In genomic region chr22:19793656-19794310, GRCh38 we compare ENCODE assay signal across 1 cellular context.
TF ChIP-seq lines count a peak whose summit lies in the region.

No MANE protein-coding gene starts in this region.

TF ChIP-seq in K562, 482 proteins besides CTCF, POLR2A, EP300 and RAD21 (continues in another document):
- TF ChIP-seq, protein P1, sequence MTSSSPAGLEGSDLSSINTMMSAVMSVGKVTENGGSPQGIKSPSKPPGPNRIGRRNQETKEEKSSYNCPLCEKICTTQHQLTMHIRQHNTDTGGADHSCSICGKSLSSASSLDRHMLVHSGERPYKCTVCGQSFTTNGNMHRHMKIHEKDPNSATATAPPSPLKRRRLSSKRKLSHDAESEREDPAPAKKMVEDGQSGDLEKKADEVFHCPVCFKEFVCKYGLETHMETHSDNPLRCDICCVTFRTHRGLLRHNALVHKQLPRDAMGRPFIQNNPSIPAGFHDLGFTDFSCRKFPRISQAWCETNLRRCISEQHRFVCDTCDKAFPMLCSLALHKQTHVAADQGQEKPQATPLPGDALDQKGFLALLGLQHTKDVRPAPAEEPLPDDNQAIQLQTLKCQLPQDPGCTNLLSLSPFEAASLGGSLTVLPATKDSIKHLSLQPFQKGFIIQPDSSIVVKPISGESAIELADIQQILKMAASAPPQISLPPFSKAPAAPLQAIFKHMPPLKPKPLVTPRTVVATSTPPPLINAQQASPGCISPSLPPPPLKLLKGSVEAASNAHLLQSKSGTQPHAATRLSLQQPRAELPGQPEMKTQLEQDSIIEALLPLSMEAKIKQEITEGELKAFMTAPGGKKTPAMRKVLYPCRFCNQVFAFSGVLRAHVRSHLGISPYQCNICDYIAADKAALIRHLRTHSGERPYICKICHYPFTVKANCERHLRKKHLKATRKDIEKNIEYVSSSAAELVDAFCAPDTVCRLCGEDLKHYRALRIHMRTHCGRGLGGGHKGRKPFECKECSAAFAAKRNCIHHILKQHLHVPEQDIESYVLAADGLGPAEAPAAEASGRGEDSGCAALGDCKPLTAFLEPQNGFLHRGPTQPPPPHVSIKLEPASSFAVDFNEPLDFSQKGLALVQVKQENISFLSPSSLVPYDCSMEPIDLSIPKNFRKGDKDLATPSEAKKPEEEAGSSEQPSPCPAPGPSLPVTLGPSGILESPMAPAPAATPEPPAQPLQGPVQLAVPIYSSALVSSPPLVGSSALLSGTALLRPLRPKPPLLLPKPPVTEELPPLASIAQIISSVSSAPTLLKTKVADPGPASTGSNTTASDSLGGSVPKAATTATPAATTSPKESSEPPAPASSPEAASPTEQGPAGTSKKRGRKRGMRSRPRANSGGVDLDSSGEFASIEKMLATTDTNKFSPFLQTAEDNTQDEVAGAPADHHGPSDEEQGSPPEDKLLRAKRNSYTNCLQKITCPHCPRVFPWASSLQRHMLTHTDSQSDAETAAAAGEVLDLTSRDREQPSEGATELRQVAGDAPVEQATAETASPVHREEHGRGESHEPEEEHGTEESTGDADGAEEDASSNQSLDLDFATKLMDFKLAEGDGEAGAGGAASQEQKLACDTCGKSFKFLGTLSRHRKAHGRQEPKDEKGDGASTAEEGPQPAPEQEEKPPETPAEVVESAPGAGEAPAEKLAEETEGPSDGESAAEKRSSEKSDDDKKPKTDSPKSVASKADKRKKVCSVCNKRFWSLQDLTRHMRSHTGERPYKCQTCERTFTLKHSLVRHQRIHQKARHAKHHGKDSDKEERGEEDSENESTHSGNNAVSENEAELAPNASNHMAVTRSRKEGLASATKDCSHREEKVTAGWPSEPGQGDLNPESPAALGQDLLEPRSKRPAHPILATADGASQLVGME (CRISPR knock-in tag; IDR thresholded peaks at IDR 0.05) = 0 out of 2 replicates have a peak, but pooled peaks have one; percentile 42
- TF ChIP-seq ZNF699 (CRISPR knock-in tag; IDR thresholded peaks at IDR 0.05; ENCODE audit: insufficient replicate concordance) (no peak), TFAM (CRISPR knock-in tag; conservative IDR thresholded peaks at IDR 0.05) (no peak), DNMT1 (IDR thresholded peaks at IDR 0.05) (0 out of 2 replicates have a peak, but pooled peaks have one; percentile 27), ZNF695 (CRISPR knock-in tag; IDR thresholded peaks at IDR 0.05) (no peak), ZBTB17 (CRISPR knock-in tag; IDR thresholded peaks at IDR 0.05) (no peak), PHB2 (IDR thresholded peaks at IDR 0.05; ENCODE audit: low read depth) (no peak), ZNF561 (CRISPR knock-in tag; conservative IDR thresholded peaks at IDR 0.05) (no peak), KHSRP (IDR thresholded peaks at IDR 0.05) (no peak), SIN3B (IDR thresholded peaks at IDR 0.05; ENCODE audit: low read depth) (no peak), PHF8 (IDR thresholded peaks at IDR 0.05; ENCODE audit: borderline replicate concordance, low read length) (peak; percentile 7; the same call in 1 of the 2 replicates), ZNF133 (CRISPR knock-in tag; IDR thresholded peaks at IDR 0.05) (0 out of 2 replicates have a peak, but pooled peaks have one; percentile 10), SLC30A9 (CRISPR knock-in tag; IDR thresholded peaks at IDR 0.05) (no peak), KDM2B (CRISPR knock-in tag; IDR thresholded peaks at IDR 0.05) (0 out of 2 replicates have a peak, but pooled peaks have one; percentile 69), TEAD4 (IDR thresholded peaks at IDR 0.05; ENCODE audit: low read length) (no peak), TEAD4 (CRISPR knock-in tag; IDR thresholded peaks at IDR 0.05; ENCODE audit: borderline replicate concordance) (0 out of 2 replicates have a peak, but pooled peaks have one; percentile 61), ZNF3 (CRISPR knock-in tag; IDR thresholded peaks at IDR 0.05) (no peak), FOSL1 (tag; conservative IDR thresholded peaks at IDR 0.05) (no peak), TEAD2 (tag; IDR thresholded peaks at IDR 0.05) (no peak), ZNF174 (CRISPR knock-in tag; IDR thresholded peaks at IDR 0.05) (no peak), NCOA6 (IDR thresholded peaks at IDR 0.05) (no peak), FOXP1 (CRISPR knock-in tag; IDR thresholded peaks at IDR 0.05) (0 out of 2 replicates have a peak, but pooled peaks have one; percentile 30), FOXJ2 (tag; IDR thresholded peaks at IDR 0.05) (no peak), NR0B1 (IDR thresholded peaks at IDR 0.05; ENCODE audit: partially characterized antibody) (no peak), BRD4 (IDR thresholded peaks at IDR 0.05) (no peak), ZBTB43 (CRISPR knock-in tag; IDR thresholded peaks at IDR 0.05) (no peak), TRIM24 (IDR thresholded peaks at IDR 0.05) (0 out of 4 replicates have a peak, but pooled peaks of 1 of the 2 experiments have one; percentile 5), USF1 (CRISPR knock-in tag; IDR thresholded peaks at IDR 0.05) (0 out of 2 replicates have a peak, but pooled peaks have one; percentile 39), WHSC1 (IDR thresholded peaks at IDR 0.05; ENCODE audit: low read length) (no peak), TEAD1 (CRISPR knock-in tag; IDR thresholded peaks at IDR 0.05) (no peak)
- TF ChIP-seq, protein P2, sequence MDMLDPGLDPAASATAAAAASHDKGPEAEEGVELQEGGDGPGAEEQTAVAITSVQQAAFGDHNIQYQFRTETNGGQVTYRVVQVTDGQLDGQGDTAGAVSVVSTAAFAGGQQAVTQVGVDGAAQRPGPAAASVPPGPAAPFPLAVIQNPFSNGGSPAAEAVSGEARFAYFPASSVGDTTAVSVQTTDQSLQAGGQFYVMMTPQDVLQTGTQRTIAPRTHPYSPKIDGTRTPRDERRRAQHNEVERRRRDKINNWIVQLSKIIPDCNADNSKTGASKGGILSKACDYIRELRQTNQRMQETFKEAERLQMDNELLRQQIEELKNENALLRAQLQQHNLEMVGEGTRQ (CRISPR knock-in tag; IDR thresholded peaks at IDR 0.05) = peak; percentile 15; the same call in 1 of the 2 replicates
- TF ChIP-seq, protein P3, sequence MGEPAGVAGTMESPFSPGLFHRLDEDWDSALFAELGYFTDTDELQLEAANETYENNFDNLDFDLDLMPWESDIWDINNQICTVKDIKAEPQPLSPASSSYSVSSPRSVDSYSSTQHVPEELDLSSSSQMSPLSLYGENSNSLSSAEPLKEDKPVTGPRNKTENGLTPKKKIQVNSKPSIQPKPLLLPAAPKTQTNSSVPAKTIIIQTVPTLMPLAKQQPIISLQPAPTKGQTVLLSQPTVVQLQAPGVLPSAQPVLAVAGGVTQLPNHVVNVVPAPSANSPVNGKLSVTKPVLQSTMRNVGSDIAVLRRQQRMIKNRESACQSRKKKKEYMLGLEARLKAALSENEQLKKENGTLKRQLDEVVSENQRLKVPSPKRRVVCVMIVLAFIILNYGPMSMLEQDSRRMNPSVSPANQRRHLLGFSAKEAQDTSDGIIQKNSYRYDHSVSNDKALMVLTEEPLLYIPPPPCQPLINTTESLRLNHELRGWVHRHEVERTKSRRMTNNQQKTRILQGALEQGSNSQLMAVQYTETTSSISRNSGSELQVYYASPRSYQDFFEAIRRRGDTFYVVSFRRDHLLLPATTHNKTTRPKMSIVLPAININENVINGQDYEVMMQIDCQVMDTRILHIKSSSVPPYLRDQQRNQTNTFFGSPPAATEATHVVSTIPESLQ (CRISPR knock-in tag; IDR thresholded peaks at IDR 0.05) = 0 out of 2 replicates have a peak, but pooled peaks have one; percentile 42
- TF ChIP-seq, protein P4, sequence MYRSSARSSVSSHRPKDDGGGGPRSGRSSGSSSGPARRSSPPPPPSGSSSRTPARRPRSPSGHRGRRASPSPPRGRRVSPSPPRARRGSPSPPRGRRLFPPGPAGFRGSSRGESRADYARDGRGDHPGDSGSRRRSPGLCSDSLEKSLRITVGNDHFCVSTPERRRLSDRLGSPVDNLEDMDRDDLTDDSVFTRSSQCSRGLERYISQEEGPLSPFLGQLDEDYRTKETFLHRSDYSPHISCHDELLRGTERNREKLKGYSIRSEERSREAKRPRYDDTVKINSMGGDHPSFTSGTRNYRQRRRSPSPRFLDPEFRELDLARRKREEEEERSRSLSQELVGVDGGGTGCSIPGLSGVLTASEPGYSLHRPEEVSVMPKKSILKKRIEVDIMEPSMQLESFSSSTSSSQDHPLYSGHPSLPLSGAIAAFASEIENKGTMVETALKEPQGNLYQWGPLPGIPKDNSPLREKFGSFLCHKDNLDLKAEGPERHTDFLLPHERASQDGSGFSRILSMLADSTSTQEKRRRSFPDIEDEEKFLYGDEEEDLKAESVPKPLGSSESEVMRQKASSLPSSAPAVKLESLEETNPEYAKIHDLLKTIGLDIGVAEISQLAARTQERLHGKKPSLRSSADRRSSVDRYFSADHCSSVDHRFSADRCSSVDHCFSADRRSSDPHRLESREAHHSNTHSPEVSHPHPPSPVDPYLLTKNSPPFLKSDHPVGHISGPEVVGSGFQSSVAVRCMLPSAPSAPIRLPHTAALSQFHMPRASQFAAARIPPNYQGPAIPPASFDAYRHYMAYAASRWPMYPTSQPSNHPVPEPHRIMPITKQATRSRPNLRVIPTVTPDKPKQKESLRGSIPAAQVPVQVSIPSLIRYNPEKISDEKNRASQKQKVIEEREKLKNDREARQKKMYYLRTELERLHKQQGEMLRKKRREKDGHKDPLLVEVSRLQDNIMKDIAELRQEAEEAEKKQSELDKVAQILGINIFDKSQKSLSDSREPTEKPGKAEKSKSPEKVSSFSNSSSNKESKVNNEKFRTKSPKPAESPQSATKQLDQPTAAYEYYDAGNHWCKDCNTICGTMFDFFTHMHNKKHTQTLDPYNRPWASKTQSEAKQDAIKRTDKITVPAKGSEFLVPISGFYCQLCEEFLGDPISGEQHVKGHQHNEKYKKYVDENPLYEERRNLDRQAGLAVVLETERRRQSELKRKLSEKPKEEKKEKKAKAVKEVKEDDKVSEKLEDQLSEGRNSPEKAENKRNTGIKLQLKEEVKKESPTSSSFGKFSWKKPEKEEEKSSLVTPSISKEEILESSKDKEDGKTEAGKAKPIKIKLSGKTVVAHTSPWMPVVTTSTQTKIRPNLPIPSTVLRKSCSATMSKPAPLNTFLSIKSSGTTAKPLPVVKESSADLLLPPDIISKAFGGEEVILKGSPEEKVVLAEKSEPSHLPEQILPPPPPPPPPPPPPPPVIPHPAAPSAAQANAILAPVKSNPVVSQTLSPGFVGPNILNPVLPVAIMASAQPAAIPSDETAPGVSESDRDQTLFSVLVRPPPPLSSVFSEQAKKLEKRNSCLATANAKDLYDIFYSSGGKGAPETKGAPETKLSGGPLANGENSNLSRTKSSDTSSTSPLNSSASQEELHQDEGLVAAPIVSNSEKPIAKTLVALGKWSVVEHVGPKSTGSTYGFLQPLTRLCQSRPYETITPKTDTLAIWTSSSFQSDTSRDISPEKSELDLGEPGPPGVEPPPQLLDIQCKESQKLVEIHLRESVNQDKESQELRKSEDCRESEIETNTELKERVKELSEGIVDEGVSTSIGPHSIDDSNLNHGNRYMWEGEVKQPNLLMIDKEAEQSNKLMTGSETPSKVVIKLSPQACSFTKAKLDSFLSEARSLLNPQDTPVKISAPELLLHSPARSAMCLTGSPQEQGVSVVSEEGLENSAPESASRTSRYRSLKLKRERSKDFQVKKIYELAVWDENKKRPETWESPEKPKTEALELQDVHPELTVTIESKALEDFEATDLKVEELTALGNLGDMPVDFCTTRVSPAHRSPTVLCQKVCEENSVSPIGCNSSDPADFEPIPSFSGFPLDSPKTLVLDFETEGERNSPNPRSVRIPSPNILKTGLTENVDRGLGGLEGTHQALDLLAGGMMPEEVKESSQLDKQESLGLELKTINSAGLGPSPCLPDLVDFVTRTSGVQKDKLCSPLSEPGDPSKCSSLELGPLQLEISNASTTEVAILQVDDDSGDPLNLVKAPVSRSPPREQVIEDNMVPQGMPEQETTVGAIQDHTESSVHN (IDR thresholded peaks at IDR 0.05; ENCODE audit: borderline replicate concordance in 1 of 2, low read depth in 1 of 2) = no peak
- TF ChIP-seq, protein P5, sequence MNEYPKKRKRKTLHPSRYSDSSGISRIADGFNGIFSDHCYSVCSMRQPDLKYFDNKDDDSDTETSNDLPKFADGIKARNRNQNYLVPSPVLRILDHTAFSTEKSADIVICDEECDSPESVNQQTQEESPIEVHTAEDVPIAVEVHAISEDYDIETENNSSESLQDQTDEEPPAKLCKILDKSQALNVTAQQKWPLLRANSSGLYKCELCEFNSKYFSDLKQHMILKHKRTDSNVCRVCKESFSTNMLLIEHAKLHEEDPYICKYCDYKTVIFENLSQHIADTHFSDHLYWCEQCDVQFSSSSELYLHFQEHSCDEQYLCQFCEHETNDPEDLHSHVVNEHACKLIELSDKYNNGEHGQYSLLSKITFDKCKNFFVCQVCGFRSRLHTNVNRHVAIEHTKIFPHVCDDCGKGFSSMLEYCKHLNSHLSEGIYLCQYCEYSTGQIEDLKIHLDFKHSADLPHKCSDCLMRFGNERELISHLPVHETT (CRISPR knock-in tag; conservative IDR thresholded peaks at IDR 0.05 in 1 of 2, IDR thresholded peaks at IDR 0.05 in 1 of 2) = peak in 1 of 2 experiments; percentile 33; a peak in 1 of 4 replicates
- TF ChIP-seq, protein P6, sequence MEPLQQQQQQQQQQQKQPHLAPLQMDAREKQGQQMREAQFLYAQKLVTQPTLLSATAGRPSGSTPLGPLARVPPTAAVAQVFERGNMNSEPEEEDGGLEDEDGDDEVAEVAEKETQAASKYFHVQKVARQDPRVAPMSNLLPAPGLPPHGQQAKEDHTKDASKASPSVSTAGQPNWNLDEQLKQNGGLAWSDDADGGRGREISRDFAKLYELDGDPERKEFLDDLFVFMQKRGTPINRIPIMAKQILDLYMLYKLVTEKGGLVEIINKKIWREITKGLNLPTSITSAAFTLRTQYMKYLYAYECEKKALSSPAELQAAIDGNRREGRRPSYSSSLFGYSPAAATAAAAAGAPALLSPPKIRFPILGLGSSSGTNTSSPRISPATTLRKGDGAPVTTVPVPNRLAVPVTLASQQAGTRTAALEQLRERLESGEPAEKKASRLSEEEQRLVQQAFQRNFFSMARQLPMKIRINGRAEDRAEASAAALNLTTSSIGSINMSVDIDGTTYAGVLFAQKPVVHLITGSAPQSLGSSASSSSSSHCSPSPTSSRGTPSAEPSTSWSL (CRISPR knock-in tag; IDR thresholded peaks at IDR 0.05; ENCODE audit: borderline replicate concordance) = no peak
